Comparison of ENCODE assay signal across 26 cellular contexts in genomic region chr5:33795532-33795931, GRCh38.
"Had no signal": no experiment of that assay in that cellular context is flagged by ENCODE, and none has a peak within 500 bp of the region (broad histone marks: within the 10 kb centered on the region; RNA-seq: fewer than 3 reads in every experiment).

No MANE protein-coding gene starts in this region.

- H3K9me3 Mint-ChIP-seq: activated CD4-positive, alpha-beta memory T cell treated with anti-CD3 and anti-CD28 coated beads for 36 hours; activated naive CD4-positive, alpha-beta T cell treated with anti-CD3 and anti-CD28 coated beads for 36 hours; activated naive CD8-positive, alpha-beta T cell treated with anti-CD3 and anti-CD28 coated beads, Interleukin-2, amount 10 ng/mL, durations not matched to agents 7 days and 5 days; activated T-cell treated with anti-CD3 and anti-CD28 coated beads, Interleukin-2, amount 50 U/mL, for 72 hours had no signal

- H3K4me3 Mint-ChIP-seq: activated CD4-positive, alpha-beta memory T cell treated with anti-CD3 and anti-CD28 coated beads for 36 hours; activated naive CD4-positive, alpha-beta T cell treated with anti-CD3 and anti-CD28 coated beads for 36 hours; activated naive CD8-positive, alpha-beta T cell treated with anti-CD3 and anti-CD28 coated beads, Interleukin-2, amount 10 ng/mL, durations not matched to agents 7 days and 5 days; activated T-cell treated with anti-CD3 and anti-CD28 coated beads, Interleukin-2, amount 50 U/mL, for 72 hours; nephron progenitor cell; T-helper 17 cell; type B pancreatic cell had no signal

- H3K27me3 ChIP-seq: body of pancreas, hepatocyte, sigmoid colon, vagina had no signal

- H3K4me2 ChIP-seq: hepatocyte had no signal

- H3K27ac ChIP-seq: body of pancreas, hepatocyte, left ventricle myocardium inferior, sigmoid colon, thoracic aorta, vagina had no signal

- ATAC-seq: activated T-cell treated with anti-CD3 and anti-CD28 coated beads, Interleukin-2, amount 50 U/mL, for 72 hours; body of pancreas; T-helper 17 cell had no signal

- H3K9me3 ChIP-seq: body of pancreas, left ventricle myocardium inferior, sigmoid colon, thoracic aorta, vagina had no signal

- DNase-seq: activated CD4-positive, alpha-beta memory T cell treated with anti-CD3 and anti-CD28 coated beads for 36 hours; activated CD4-positive, alpha-beta T cell treated with anti-CD3 and anti-CD28 coated beads for 4 hours; activated CD4-positive, CD25-positive, alpha-beta regulatory T cell; activated effector memory CD4-positive, alpha-beta T cell treated with Interleukin-2 at 50 U/mL for 16 hours; activated naive CD4-positive, alpha-beta T cell treated with anti-CD3 and anti-CD28 coated beads for 36 hours; activated naive CD8-positive, alpha-beta T cell treated with anti-CD3 and anti-CD28 coated beads, Interleukin-2, amount 10 ng/mL, durations not matched to agents 7 days and 5 days; activated T-cell treated with anti-CD3 and anti-CD28 coated beads, Interleukin-2, amount 50 U/mL, for 72 hours; amygdala; body of pancreas; caudate nucleus; dermis blood vessel endothelial cell; effector memory CD4-positive, alpha-beta T cell; glutamatergic neuron; kidney glomerular epithelial cell; left ventricle myocardium inferior; nephron progenitor cell; occipital lobe; posterior cingulate gyrus; sigmoid colon; stimulated activated CD4-positive, alpha-beta T cell treated with anti-CD3 and anti-CD28 coated beads, Interleukin-4, amount 100 ng/mL, for 24 hours; stimulated activated naive CD4-positive, alpha-beta T cell treated with Interleukin-2 at 50 U/mL for 16 hours; T-helper 17 cell had no signal

- H3K79me2 ChIP-seq: hepatocyte had no signal

- H2AFZ ChIP-seq: hepatocyte had no signal

- H3K36me3 ChIP-seq: left ventricle myocardium inferior, sigmoid colon, thoracic aorta, vagina had no signal

- H3K4me3 ChIP-seq: body of pancreas, hepatocyte, left ventricle myocardium inferior, sigmoid colon, thoracic aorta, vagina had no signal

- H3K4me1 ChIP-seq: body of pancreas, left ventricle myocardium inferior, sigmoid colon, vagina had no signal

- H3K27ac Mint-ChIP-seq: activated CD4-positive, alpha-beta memory T cell treated with anti-CD3 and anti-CD28 coated beads for 36 hours; activated naive CD4-positive, alpha-beta T cell treated with anti-CD3 and anti-CD28 coated beads for 36 hours; activated naive CD8-positive, alpha-beta T cell treated with anti-CD3 and anti-CD28 coated beads, Interleukin-2, amount 10 ng/mL, durations not matched to agents 7 days and 5 days; activated T-cell treated with anti-CD3 and anti-CD28 coated beads, Interleukin-2, amount 50 U/mL, for 72 hours; nephron progenitor cell; T-helper 17 cell; type B pancreatic cell had no signal

- H3K27me3 Mint-ChIP-seq: T-helper 17 cell, type B pancreatic cell had no signal

- H3K4me1 Mint-ChIP-seq: activated naive CD8-positive, alpha-beta T cell treated with anti-CD3 and anti-CD28 coated beads, Interleukin-2, amount 10 ng/mL, durations not matched to agents 7 days and 5 days; T-helper 17 cell had no signal

- H3K36me3 Mint-ChIP-seq: activated CD4-positive, alpha-beta memory T cell treated with anti-CD3 and anti-CD28 coated beads for 36 hours; activated naive CD8-positive, alpha-beta T cell treated with anti-CD3 and anti-CD28 coated beads, Interleukin-2, amount 10 ng/mL, durations not matched to agents 7 days and 5 days; type B pancreatic cell had no signal
